In genomic region chr3:14959358-14959943, GRCh38 we compare ENCODE assay signal across 8 cellular contexts. TPM values are rescaled to one million over a fixed set of nuclear protein-coding genes. Genes with fewer than 3 reads are reported as not detected.
DNase-seq lines count a peak whose midpoint lies in the region; ATAC-seq lines count a peak whose summit lies in the region.
"Had no signal": no experiment of that assay in that cellular context is flagged by ENCODE, and none has a peak within 500 bp of the region (broad histone marks: within the 10 kb centered on the region; RNA-seq: fewer than 3 reads in every experiment).

No MANE protein-coding gene starts in this region.

- H3K23ac ChIP-seq in trophoblast cell (ENCODE audit: low read length), result no peak overlapping the region

- WGBS in trophoblast cell (ENCODE audit: extremely low coverage, insufficient coverage, insufficient read length), result no CpG with 5 or more reads among the region's 2 CpGs

- no peak overlapping the region for H4K12ac ChIP-seq in trophoblast cell (ENCODE audit: low read depth, low read length)

- H2BK5ac ChIP-seq in trophoblast cell (ENCODE audit: low read depth, low read length, poor library complexity), result no peak overlapping the region

- no peaks in the 10 kb centered on the region for H3K27me3 ChIP-seq in trophoblast cell (ENCODE audit: insufficient read depth, low read length)

- no peak overlapping the region for H2BK12ac ChIP-seq in trophoblast cell (ENCODE audit: low read length)

- no peak overlapping the region for H3K27ac ChIP-seq in trophoblast cell (ENCODE audit: low read depth, low read length)

- H3K36me3 ChIP-seq in trophoblast cell (ENCODE audit: control insufficient read depth in 1 of 2, insufficient read depth in 2 of 2, low read length in 2 of 2), result no peaks in the 10 kb centered on the region

- H3K9me3 ChIP-seq in trophoblast cell (ENCODE audit: insufficient read depth, low read depth, low read length), result no peaks in the 10 kb centered on the region

- H3K4me3 ChIP-seq in trophoblast cell (ENCODE audit: low read depth, low read length), result no peak overlapping the region

- H4K8ac ChIP-seq in trophoblast cell (ENCODE audit: low read depth, low read length), result peak overlapping the region; percentile 38

- no peak overlapping the region for H2BK120ac ChIP-seq in trophoblast cell (ENCODE audit: insufficient read depth, low read length, poor library complexity)

- no peaks in the 10 kb centered on the region for H3K27me3 Mint-ChIP-seq in activated T-helper 17 cell treated with anti-CD3 and anti-CD28 coated beads, Interleukin-2, amount 50 U/mL, for 72 hours

- no peaks in the 10 kb centered on the region for H3K9me3 Mint-ChIP-seq in activated T-helper 17 cell treated with anti-CD3 and anti-CD28 coated beads, Interleukin-2, amount 50 U/mL, for 72 hours

- ATAC-seq in GM18517 (IDR thresholded peaks at IDR 0.05; ENCODE audit: unreplicated experiment) (peak; percentile 47), HG02798 (IDR thresholded peaks at IDR 0.05; ENCODE audit: poor library complexity, unreplicated experiment) (peak; percentile 40)
- peak; percentile 58 for ATAC-seq in activated T-helper 17 cell treated with anti-CD3 and anti-CD28 coated beads, Interleukin-2, amount 50 U/mL, for 72 hours (replicated peaks)

- no peak overlapping the region for H2AFZ ChIP-seq in trophoblast cell (ENCODE audit: insufficient read depth, low read length, poor library complexity)

- no peaks in the 10 kb centered on the region for H3K79me2 ChIP-seq in trophoblast cell (ENCODE audit: control insufficient read depth, insufficient read depth, low read length, poor library complexity)

- no peak overlapping the region for H3K4ac ChIP-seq in trophoblast cell (ENCODE audit: low read depth, low read length)

- H3K18ac ChIP-seq in trophoblast cell (ENCODE audit: low read length), result no peak overlapping the region

- no peaks in the 10 kb centered on the region for H3K79me1 ChIP-seq in trophoblast cell (ENCODE audit: low read length)

- H2AK5ac ChIP-seq in trophoblast cell (ENCODE audit: low read length), result no peak overlapping the region

- H3K4me1 Mint-ChIP-seq in activated T-helper 17 cell treated with anti-CD3 and anti-CD28 coated beads, Interleukin-2, amount 50 U/mL, for 72 hours, result peaks cover 20% of the 10 kb centered on the region

- no peak overlapping the region for H3K4me2 ChIP-seq in trophoblast cell (ENCODE audit: low read length)

- DNase-seq in trophoblast cell (peak; percentile 16 to 76), CD1c-positive myeloid dendritic cell (ENCODE audit: extremely low spot score) (no peak), NCI-H1048 (lab: John Stamatoyannopoulos, UW) (no peak)
- DNase-seq in effector CD8-positive, alpha-beta T cell (lab: John Stamatoyannopoulos, UW), result no peak
- DNase-seq: SHP77 had no signal

- H3K27ac Mint-ChIP-seq in activated T-helper 17 cell treated with anti-CD3 and anti-CD28 coated beads, Interleukin-2, amount 50 U/mL, for 72 hours, result peak overlapping the region; percentile 89

- no peak overlapping the region for H3K14ac ChIP-seq in trophoblast cell (ENCODE audit: low read length)

- peak overlapping the region; percentile 83 for H3K4me3 Mint-ChIP-seq in activated T-helper 17 cell treated with anti-CD3 and anti-CD28 coated beads, Interleukin-2, amount 50 U/mL, for 72 hours

- peaks cover 0 to 2% of the 10 kb centered on the region in 2 experiments for H3K4me1 ChIP-seq in trophoblast cell (ENCODE audit: control insufficient read depth in 1 of 2, insufficient read depth in 2 of 2, low read length in 2 of 2)

- peaks cover 52% of the 10 kb centered on the region for H3K36me3 Mint-ChIP-seq in activated T-helper 17 cell treated with anti-CD3 and anti-CD28 coated beads, Interleukin-2, amount 50 U/mL, for 72 hours (ENCODE audit: low read depth)

- H3K9ac ChIP-seq in trophoblast cell (ENCODE audit: low read length), result no peak overlapping the region

- no peak overlapping the region for H4K91ac ChIP-seq in trophoblast cell (ENCODE audit: low read depth, low read length)

RNA-seq across cellular contexts. Expression of gene NR2C2, which starts 12.1 kb away (rescaled TPM):
- 10 to 100 TPM; 45.4 to 50.6 TPM for total RNA-seq in activated T-helper 17 cell treated with anti-CD3 and anti-CD28 coated beads, Interleukin-2, amount 50 U/mL, for 72 hours
- 21.7 and 24.2 TPM in 2 replicates for polyA plus RNA-seq in trophoblast cell (2013)

Comparison
In these comparisons a context has a peak if more than half of its experiments do, and no peak if none do; other contexts are left out.
1. DNase-seq: peak in trophoblast cell (2 of 2); none in effector CD8-positive, alpha-beta T cell (single experiment), CD1c-positive myeloid dendritic cell (single experiment) and NCI-H1048 (single experiment).
2. Peak in every context shown above with its lines, with median percentiles within 50 percentile points of each other: ATAC-seq.